Comparison of ENCODE assay signal across 20 cellular contexts in genomic region chr1:25657786-25658760, GRCh38. TPM values are rescaled to one million over a fixed set of nuclear protein-coding genes. Genes with fewer than 3 reads are reported as not detected.
DNase-seq lines count a peak whose midpoint lies in the region; FAIRE-seq and TF ChIP-seq lines count a peak whose summit lies in the region.
"Had no signal": no experiment of that assay in that cellular context is flagged by ENCODE, and none has a peak within 500 bp of the region (broad histone marks: within the 10 kb centered on the region; RNA-seq: fewer than 3 reads in every experiment).

No MANE protein-coding gene starts in this region.

- H3K27me3 Mint-ChIP-seq in activated CD4-positive, alpha-beta memory T cell treated with anti-CD3 and anti-CD28 coated beads for 36 hours = no peaks in the 10 kb centered on the region
- H3K27me3 Mint-ChIP-seq in activated CD4-positive, alpha-beta memory T cell treated with anti-CD3 and anti-CD28 coated beads, Interleukin-2, amount 10 ng/mL, durations not matched to agents 7 days and 5 days = peaks cover 19% of the 10 kb centered on the region
- H3K27me3 Mint-ChIP-seq in progenitor cell of endocrine pancreas = peaks cover 5% of the 10 kb centered on the region
- H3K27me3 Mint-ChIP-seq in chondrocyte (ENCODE audit: low read depth) = no peaks in the 10 kb centered on the region
- H3K27me3 Mint-ChIP-seq in CD14-positive monocyte (ENCODE audit: low read depth in 3 of 3) = peaks cover 0 to 3% (median 0%) of the 10 kb centered on the region in 3 donors

- no peak for TF ChIP-seq POLR2A in H1 (IDR thresholded peaks at IDR 0.05; ENCODE audit: control extremely low read depth in 1 of 2, low read depth in 2 of 2, low read length in 2 of 2)

- no peak overlapping the region for H2AFZ ChIP-seq in H1 (ENCODE audit: low read length)
- H2AFZ ChIP-seq: GM23248, PC-9 had no signal

- peak; percentile 5 for DNase-seq in activated CD4-positive, alpha-beta memory T cell treated with anti-CD3 and anti-CD28 coated beads for 36 hours
- no peak for DNase-seq in activated CD4-positive, alpha-beta memory T cell treated with anti-CD3 and anti-CD28 coated beads, Interleukin-2, amount 10 ng/mL, durations not matched to agents 7 days and 5 days
- DNase-seq in H1 (ENCODE audit: low read depth in 1 of 2, low spot score in 2 of 2) (peak in 1 of 2 experiments; percentile 31), progenitor cell of endocrine pancreas (ENCODE audit: low spot score, unreplicated experiment) (no peak), RPMI8226 (no peak), chondrocyte (ENCODE audit: low spot score) (no peak), CD14-positive monocyte (ENCODE audit: low spot score) (no peak)
- DNase-seq: 8988T; activated gamma-delta T cell treated with Interleukin-2 at 50 U/mL for 16 hours; cortex of kidney; KBM-7; NCI-H1694 treated with DMSO at 0.1 percent for 48 hours; PC-9; stimulated activated CD4-positive, alpha-beta T cell treated with anti-CD3 and anti-CD28 coated beads, Interleukin-1b, Interleukin-23, amount 100 ng/mL, for 48 hours; stimulated activated naive CD4-positive, alpha-beta T cell treated with Interleukin-2 at 50 U/mL for 16 hours had no signal

- H4K20me1 ChIP-seq in BLaER1 treated with 17β-estradiol and CSF1 and Interleukin-3, amounts not matched to agents 10 nM and 100 nM = peaks cover 0 to 41% (median 0%) of the 10 kb centered on the region in 11 experiments; a peak in 8 of 22 replicates
- H4K20me1 ChIP-seq in H1 (replicated peaks in 1 of 2; ENCODE audit: control insufficient read depth in 1 of 2, insufficient read depth in 2 of 2, low read length in 2 of 2) = no peaks in the 10 kb centered on the region

- WGBS in H1 (ENCODE audit: extremely low coverage in 1 of 2, insufficient coverage in 1 of 2, insufficient read length in 1 of 2, insufficient replicate concordance in 2 of 2, low coverage in 1 of 2, low lambda C conversion rate in 2 of 2, missing lambda C conversion rate in 1 of 2), 2 experiments = 85% methylated on average over 9 of the region's 12 CpGs; no CpG with 5 or more reads in 1 of the 2 experiments

- H4K8ac ChIP-seq in H1 (ENCODE audit: extremely low read depth, insufficient read depth, low read length) = no peak overlapping the region; the same call in 1 of the 2 replicates

- no peaks in the 10 kb centered on the region for H3K36me3 Mint-ChIP-seq in activated CD4-positive, alpha-beta memory T cell treated with anti-CD3 and anti-CD28 coated beads for 36 hours
- H3K36me3 Mint-ChIP-seq in activated CD4-positive, alpha-beta memory T cell treated with anti-CD3 and anti-CD28 coated beads, Interleukin-2, amount 10 ng/mL, durations not matched to agents 7 days and 5 days (ENCODE audit: low read depth) = peaks cover 2% of the 10 kb centered on the region
- no peaks in the 10 kb centered on the region for H3K36me3 Mint-ChIP-seq in progenitor cell of endocrine pancreas (ENCODE audit: insufficient read depth)
- peaks cover 3% of the 10 kb centered on the region for H3K36me3 Mint-ChIP-seq in chondrocyte (ENCODE audit: low read depth)
- H3K36me3 Mint-ChIP-seq in CD14-positive monocyte = peaks cover 6 to 18% of the 10 kb centered on the region in 2 donors

- no peak for TF ChIP-seq EP300 in H1 (IDR thresholded peaks at IDR 0.05; ENCODE audit: borderline replicate concordance in 1 of 2, low read depth in 2 of 2, low read length in 2 of 2)

- H3K9me3 Mint-ChIP-seq in activated CD4-positive, alpha-beta memory T cell treated with anti-CD3 and anti-CD28 coated beads for 36 hours = no peaks in the 10 kb centered on the region
- no peaks in the 10 kb centered on the region for H3K9me3 Mint-ChIP-seq in activated CD4-positive, alpha-beta memory T cell treated with anti-CD3 and anti-CD28 coated beads, Interleukin-2, amount 10 ng/mL, durations not matched to agents 7 days and 5 days
- H3K9me3 Mint-ChIP-seq in progenitor cell of endocrine pancreas (ENCODE audit: low read depth) (no peaks in the 10 kb centered on the region), chondrocyte (ENCODE audit: low read depth) (no peaks in the 10 kb centered on the region), CD14-positive monocyte (peaks cover 0 to 1% (median 0%) of the 10 kb centered on the region in 7 donors)

- H2BK120ac ChIP-seq in H1 (replicated peaks; ENCODE audit: low read depth, low read length) = no peak overlapping the region

- H3K27ac ChIP-seq in BLaER1 treated with 17β-estradiol and CSF1 and Interleukin-3, amounts not matched to agents 10 nM and 100 nM = peak overlapping the region in 5 of 11 experiments; percentile 22 to 76 (median 67); a peak in 10 of 22 replicates
- H3K27ac ChIP-seq in H1 (ENCODE audit: low read depth, low read length) = no peak overlapping the region
- H3K27ac ChIP-seq: GM23248, neutrophil, PC-9 had no signal

- H3K14ac ChIP-seq in H1 (ENCODE audit: insufficient read length) = no peak overlapping the region

- H3K36me3 ChIP-seq in BLaER1 treated with 17β-estradiol and CSF1 and Interleukin-3, amounts not matched to agents 10 nM and 100 nM = no peaks in the 10 kb centered on the region
- H3K36me3 ChIP-seq in H1 (ENCODE audit: control insufficient read depth in 2 of 4, insufficient read depth in 4 of 4, low read length in 3 of 4) = no peaks in the 10 kb centered on the region
- H3K36me3 ChIP-seq: neutrophil, uterus had no signal

- H3K56ac ChIP-seq in H1 (replicated peaks; ENCODE audit: insufficient read length, low read depth, low read length) = no peak overlapping the region

- peaks cover 31 to 92% (median 70%) of the 10 kb centered on the region in 10 experiments for H3K4me1 ChIP-seq in BLaER1 treated with 17β-estradiol and CSF1 and Interleukin-3, amounts not matched to agents 10 nM and 100 nM
- peaks cover 0 to 10% (median 2%) of the 10 kb centered on the region in 4 experiments; a peak in 4 of 7 replicates for H3K4me1 ChIP-seq in H1 (replicated peaks in 1 of 4; ENCODE audit: control insufficient read depth in 3 of 4, insufficient read depth in 4 of 4, low read length in 3 of 4)

- no peak overlapping the region for H2BK12ac ChIP-seq in H1 (ENCODE audit: low read depth, low read length)

- H3K23ac ChIP-seq in H1 (ENCODE audit: insufficient read length) = no peak overlapping the region

- H3K4me3 Mint-ChIP-seq in activated CD4-positive, alpha-beta memory T cell treated with anti-CD3 and anti-CD28 coated beads for 36 hours = no peak overlapping the region
- H3K4me3 Mint-ChIP-seq in activated CD4-positive, alpha-beta memory T cell treated with anti-CD3 and anti-CD28 coated beads, Interleukin-2, amount 10 ng/mL, durations not matched to agents 7 days and 5 days = no peak overlapping the region
- H3K4me3 Mint-ChIP-seq in progenitor cell of endocrine pancreas (ENCODE audit: low read depth) = no peak overlapping the region
- no peak overlapping the region for H3K4me3 Mint-ChIP-seq in chondrocyte (ENCODE audit: unreplicated experiment)
- H3K4me3 Mint-ChIP-seq in CD14-positive monocyte = no peak overlapping the region
- H3K4me3 Mint-ChIP-seq: B cell had no signal

- no peak overlapping the region for H4K5ac ChIP-seq in H1 (ENCODE audit: insufficient read length, low read depth, low read length)

- H2BK20ac ChIP-seq in H1 (ENCODE audit: low read length) = no peak overlapping the region

- H3K23me2 ChIP-seq in H1 (ENCODE audit: low read depth, low read length) = no peaks in the 10 kb centered on the region

- no peak overlapping the region for H3K27ac Mint-ChIP-seq in activated CD4-positive, alpha-beta memory T cell treated with anti-CD3 and anti-CD28 coated beads for 36 hours
- H3K27ac Mint-ChIP-seq in activated CD4-positive, alpha-beta memory T cell treated with anti-CD3 and anti-CD28 coated beads, Interleukin-2, amount 10 ng/mL, durations not matched to agents 7 days and 5 days = no peak overlapping the region
- peak overlapping the region; percentile 88 for H3K27ac Mint-ChIP-seq in progenitor cell of endocrine pancreas
- H3K27ac Mint-ChIP-seq in chondrocyte (ENCODE audit: unreplicated experiment) = no peak overlapping the region
- H3K27ac Mint-ChIP-seq in CD14-positive monocyte = peak overlapping the region in 1 of 7 donors; percentile 16
- H3K27ac Mint-ChIP-seq: B cell had no signal

- no peak overlapping the region for H2AK5ac ChIP-seq in H1 (ENCODE audit: low read depth, low read length)

- H3K9ac ChIP-seq in BLaER1 treated with 17β-estradiol and CSF1 and Interleukin-3, amounts not matched to agents 10 nM and 100 nM = peak overlapping the region in 4 of 11 experiments; percentile 16 to 58 (median 39); a peak in 5 of 22 replicates
- H3K9ac ChIP-seq in H1 (replicated peaks in 1 of 4; ENCODE audit: extremely low read depth in 1 of 4, low read depth in 3 of 4, low read length in 3 of 4) = no peak overlapping the region
- H3K9ac ChIP-seq: GM23248 had no signal

- H3K4me2 ChIP-seq in BLaER1 treated with 17β-estradiol and CSF1 and Interleukin-3, amounts not matched to agents 10 nM and 100 nM = peak overlapping the region; percentile 31 to 95 (median 84)
- H3K4me2 ChIP-seq in H1 (ENCODE audit: insufficient read depth in 1 of 2, low read depth in 2 of 2, low read length in 2 of 2) = no peak overlapping the region
- H3K4me2 ChIP-seq: PC-9 had no signal

- TF ChIP-seq CTCF in H1 (IDR thresholded peaks at IDR 0.05; ENCODE audit: control extremely low read depth in 1 of 3, insufficient read depth in 1 of 3, low read depth in 1 of 3, low read length in 3 of 3) (no peak), progenitor cell of endocrine pancreas (IDR thresholded peaks at IDR 0.05; ENCODE audit: unreplicated experiment) (no peak), chondrocyte (IDR thresholded peaks at IDR 0.05) (no peak), CD14-positive monocyte (IDR thresholded peaks at IDR 0.05) (no peak)

- no peak for TF ChIP-seq RAD21 in H1 (IDR thresholded peaks at IDR 0.05 in 1 of 2, conservative IDR thresholded peaks at IDR 0.05 in 1 of 2; ENCODE audit: low read depth in 2 of 2, low read length in 2 of 2)

- H3K27me3 ChIP-seq in BLaER1 treated with 17β-estradiol and CSF1 and Interleukin-3, amounts not matched to agents 10 nM and 100 nM = peaks cover 0 to 30% (median 4%) of the 10 kb centered on the region in 11 experiments; a peak in 10 of 22 replicates
- no peaks in the 10 kb centered on the region for H3K27me3 ChIP-seq in H1 (replicated peaks in 1 of 4; ENCODE audit: control insufficient read depth in 3 of 4, extremely low read depth in 1 of 4, insufficient read depth in 3 of 4, low read length in 3 of 4)
- H3K27me3 ChIP-seq: neutrophil, uterus had no signal

- H3K4me1 Mint-ChIP-seq in activated CD4-positive, alpha-beta memory T cell treated with anti-CD3 and anti-CD28 coated beads for 36 hours (ENCODE audit: low read depth) = peaks cover 5% of the 10 kb centered on the region
- H3K4me1 Mint-ChIP-seq in activated CD4-positive, alpha-beta memory T cell treated with anti-CD3 and anti-CD28 coated beads, Interleukin-2, amount 10 ng/mL, durations not matched to agents 7 days and 5 days = no peaks in the 10 kb centered on the region
- H3K4me1 Mint-ChIP-seq in progenitor cell of endocrine pancreas (ENCODE audit: low read depth) = peaks cover 3% of the 10 kb centered on the region
- H3K4me1 Mint-ChIP-seq in chondrocyte (ENCODE audit: low read depth) = peaks cover 12% of the 10 kb centered on the region
- peaks cover 6% of the 10 kb centered on the region for H3K4me1 Mint-ChIP-seq in CD14-positive monocyte

- H2BK5ac ChIP-seq in H1 (ENCODE audit: low read depth, low read length) = no peak overlapping the region

- H3K4me3 ChIP-seq in BLaER1 treated with 17β-estradiol and CSF1 and Interleukin-3, amounts not matched to agents 10 nM and 100 nM = peak overlapping the region in 3 of 10 experiments; percentile 4 to 14 (median 5); a peak in 2 of 20 replicates
- no peak overlapping the region for H3K4me3 ChIP-seq in H1 (ENCODE audit: extremely low read depth in 1 of 4, insufficient read depth in 2 of 4, low read depth in 3 of 4, low read length in 4 of 4)
- H3K4me3 ChIP-seq: GM23248, PC-9, uterus had no signal

- no peak overlapping the region for H2BK15ac ChIP-seq in H1 (ENCODE audit: low read length)

- intact Hi-C loops in activated CD4-positive, alpha-beta memory T cell treated with anti-CD3 and anti-CD28 coated beads for 36 hours (cut with micrococcal nuclease) = no loop called here
- intact Hi-C loops in CD14-positive monocyte (cut with micrococcal nuclease) = no loop called here

- H4K91ac ChIP-seq in H1 (replicated peaks; ENCODE audit: insufficient read length, low read length) = no peak overlapping the region

- FAIRE-seq in H1 (lab: Jason Lieb, UNC) = no peak

- no peak overlapping the region for H3K18ac ChIP-seq in H1 (ENCODE audit: extremely low read depth, low read length)

- no peaks in the 10 kb centered on the region for H3K9me3 ChIP-seq in BLaER1 treated with 17β-estradiol and CSF1 and Interleukin-3, amounts not matched to agents 10 nM and 100 nM (replicated peaks in 1 of 11)
- no peaks in the 10 kb centered on the region for H3K9me3 ChIP-seq in H1 (ENCODE audit: insufficient read depth in 2 of 2, low read depth in 1 of 2, low read length in 1 of 2)
- H3K9me3 ChIP-seq: neutrophil, uterus had no signal

- H3K4ac ChIP-seq in H1 (replicated peaks; ENCODE audit: insufficient read length, low read depth, low read length) = peak overlapping the region; percentile 50

- POLR2A ChIA-PET in activated CD4-positive, alpha-beta memory T cell treated with anti-CD3 and anti-CD28 coated beads for 36 hours (lab: Charles Lee) = no interaction called here
- POLR2A ChIA-PET in activated CD4-positive, alpha-beta memory T cell treated with anti-CD3 and anti-CD28 coated beads, Interleukin-2, amount 10 ng/mL, durations not matched to agents 7 days and 5 days (lab: Charles Lee) = no interaction called here
- POLR2A ChIA-PET in H1 (lab: Charles Lee; ENCODE audit: partially characterized antibody) = interaction anchor here (0.7 kb wide), 1 partner anchor 16 kb away, joined by 3 read pairs; no protein-coding TSS in a partner anchor

- CTCF ChIA-PET in activated CD4-positive, alpha-beta memory T cell treated with anti-CD3 and anti-CD28 coated beads for 36 hours (lab: Charles Lee) = no interaction called here
- CTCF ChIA-PET in activated CD4-positive, alpha-beta memory T cell treated with anti-CD3 and anti-CD28 coated beads, Interleukin-2, amount 10 ng/mL, durations not matched to agents 7 days and 5 days (lab: Charles Lee) = no interaction called here
- CTCF ChIA-PET in H1 (lab: Charles Lee; ENCODE audit: partially characterized antibody) = interaction anchor here (1.1 to 2.6 kb wide), 5 partner anchors 8 to 88 kb away, joined by 3 to 6 read pairs (median 4); no protein-coding TSS in a partner anchor

- H3K79me1 ChIP-seq in H1 (ENCODE audit: low read depth, low read length) = no peaks in the 10 kb centered on the region

- H3K79me2 ChIP-seq in H1 (ENCODE audit: control insufficient read depth in 1 of 2, insufficient read depth in 2 of 2, low read length in 2 of 2) = no peaks in the 10 kb centered on the region

RNA-seq across cellular contexts. Expression of gene MAN1C1, which starts 41.5 kb away (rescaled TPM):
- 1 to 10 TPM; 4.6 to 4.8 TPM for total RNA-seq in activated CD4-positive, alpha-beta memory T cell treated with anti-CD3 and anti-CD28 coated beads for 36 hours
- total RNA-seq in activated CD4-positive, alpha-beta memory T cell treated with anti-CD3 and anti-CD28 coated beads, Interleukin-2, amount 10 ng/mL, durations not matched to agents 7 days and 5 days = 10 to 100 TPM; 22.3 to 24.1 TPM
- total RNA-seq in H1 (2021; fragmentation: NEBNext Ultra II Directional; extraction: Animal tissue kit (Norgen Biotek cat#: 25700)) = 7.7 and 7.8 TPM in 2 replicates
- 14.4 and 15.2 TPM in 2 replicates for polyA plus RNA-seq in H1 (2011; rRNA removed)
- polyA plus RNA-seq in H1 (2011; cell fraction: cytosol; rRNA removed) = 8.9 TPM
- polyA plus RNA-seq in H1 (2011; cell fraction: nucleus; rRNA removed) = 14.7 TPM
- 8.3 to 9.9 TPM (median 8.7 TPM) in 4 replicates for polyA plus RNA-seq in H1 (2012, experiment 1 of 2)
- polyA plus RNA-seq in H1 (2012, experiment 2 of 2) = 6.4 TPM
- polyA plus RNA-seq in H1 (2013, experiment 1 of 2) = 5.7 TPM
- 7.0 TPM for polyA plus RNA-seq in H1 (2013, experiment 2 of 2)
- polyA minus RNA-seq in H1 (2011; rRNA and poly(A)+ RNA removed) = 7.1 and 9.0 TPM in 2 replicates
- polyA minus RNA-seq in H1 (2011; cell fraction: cytosol; rRNA and poly(A)+ RNA removed) = 4.8 TPM
- 6.1 TPM for polyA minus RNA-seq in H1 (2011; cell fraction: nucleus; rRNA and poly(A)+ RNA removed)
- 4.8 and 5.1 TPM in 2 replicates for total RNA-seq in progenitor cell of endocrine pancreas
- 10.7 to 11.3 TPM (median 10.9 TPM) in 3 replicates for total RNA-seq in chondrocyte
- polyA plus RNA-seq in CD14-positive monocyte = 1 to 10 TPM; 1.2 to 1.7 TPM

Comparison
In these comparisons a context has a peak if more than half of its experiments do, and no peak if none do; other contexts are left out.
1. H3K4me2 ChIP-seq: peak in BLaER1 treated with 17β-estradiol and CSF1 and Interleukin-3, amounts not matched to agents 10 nM and 100 nM (11 of 11); none in H1 (0 of 2).